15 cellular contexts compared by ENCODE assay signal in the genomic region with DNA sequence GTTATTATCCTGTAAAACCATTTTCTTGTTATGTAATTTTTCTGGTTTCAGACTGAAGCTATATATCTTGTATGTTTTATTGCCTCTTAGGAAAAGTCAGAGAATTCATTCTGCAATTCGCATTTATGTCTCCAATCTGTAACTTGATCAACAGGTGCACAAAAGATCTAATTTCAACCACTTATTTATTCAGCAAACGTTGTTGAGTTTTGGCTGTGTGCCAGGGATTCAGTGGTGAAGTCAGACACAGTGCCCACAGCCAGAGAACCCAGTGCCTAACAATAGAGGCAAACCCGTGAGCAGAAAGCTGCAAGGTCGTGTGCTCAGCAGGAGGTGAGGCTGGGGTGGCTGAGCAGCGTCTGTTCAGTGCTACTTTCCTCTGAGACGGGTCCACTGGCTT.
DNase-seq lines count a peak whose midpoint lies in the region; ATAC-seq, FAIRE-seq and TF ChIP-seq lines count a peak whose summit lies in the region.
"Had no signal": no experiment of that assay in that cellular context is flagged by ENCODE, and none has a peak within 500 bp of the region (broad histone marks: within the 10 kb centered on the region; RNA-seq: fewer than 3 reads in every experiment).

No MANE protein-coding gene starts in this region.

- H3K4me1 Mint-ChIP-seq in endodermal cell = no peaks in the 10 kb centered on the region
- H3K4me1 Mint-ChIP-seq: activated naive CD8-positive, alpha-beta T cell treated with anti-CD3 and anti-CD28 coated beads, Interleukin-2, amount 10 ng/mL, durations not matched to agents 7 days and 5 days had no signal

- in situ Hi-C loops in HepG2 (cut with HindIII; ENCODE audit: extremely low pct_ligation_motif_present, low pct_unique_long_range_greater_than_20kb) = no loop called here

- BruUV-seq in HepG2 (replicated peaks; lab: Mats Ljungman, UMichigan) = no TSS peak

- TF ChIP-seq POLR2A in HepG2 (IDR thresholded peaks at IDR 0.05; ENCODE audit: insufficient read depth in 1 of 2, low read depth in 2 of 2, low read length in 2 of 2) = no peak
- TF ChIP-seq POLR2A in right lobe of liver (IDR thresholded peaks at IDR 0.05) = no peak

- no peak overlapping the region for H3K4me3 ChIP-seq in HepG2 (replicated peaks in 1 of 3; ENCODE audit: insufficient read depth in 1 of 3, low read depth in 2 of 3, low read length in 3 of 3)
- H3K4me3 ChIP-seq in right lobe of liver = no peak overlapping the region
- no peak overlapping the region for H3K4me3 ChIP-seq in endodermal cell (ENCODE audit: low read length)

- no peaks in the 10 kb centered on the region; the same call in 1 of the 2 replicates for H3K9me3 ChIP-seq in HepG2 (ENCODE audit: low read length)
- H3K9me3 ChIP-seq in right lobe of liver = no peaks in the 10 kb centered on the region
- H3K9me3 ChIP-seq in endodermal cell (ENCODE audit: control insufficient read depth, low read length) = peaks cover 8% of the 10 kb centered on the region

- H3K9ac ChIP-seq in HepG2 (ENCODE audit: insufficient read depth, low read depth, low read length) (no peak overlapping the region), endodermal cell (ENCODE audit: extremely low read depth, low read length, poor library complexity, severe bottlenecking) (no peak overlapping the region)
- H3K9ac ChIP-seq: parathyroid adenoma had no signal

- no peak overlapping the region for H3K27ac ChIP-seq in HepG2 (ENCODE audit: extremely low read length, insufficient read depth, low read length)
- H3K27ac ChIP-seq in right lobe of liver = no peak overlapping the region
- H3K27ac ChIP-seq in endodermal cell (ENCODE audit: low read depth, low read length) = peak overlapping the region; percentile 70
- H3K27ac ChIP-seq: epithelial cell of prostate, parathyroid adenoma had no signal

- peaks cover 82% of the 10 kb centered on the region for H3K36me3 Mint-ChIP-seq in endodermal cell (ENCODE audit: low read depth)

- no peak for TF ChIP-seq RAD21 in HepG2 (CRISPR knock-in tag; IDR thresholded peaks at IDR 0.05)

- H3K4me1 ChIP-seq in HepG2 (ENCODE audit: insufficient read depth, low read length) (no peaks in the 10 kb centered on the region), right lobe of liver (no peaks in the 10 kb centered on the region), endodermal cell (ENCODE audit: control insufficient read depth, insufficient read depth, low read length) (no peaks in the 10 kb centered on the region)
- H3K4me1 ChIP-seq: parathyroid adenoma had no signal

- no peak for TF ChIP-seq CTCF in HepG2 (CRISPR knock-in tag; IDR thresholded peaks at IDR 0.05)
- no peak for TF ChIP-seq CTCF in right lobe of liver (IDR thresholded peaks at IDR 0.05)
- no peak for TF ChIP-seq CTCF in endodermal cell (conservative IDR thresholded peaks at IDR 0.05)

- POLR2A ChIA-PET in HepG2 (lab: Yijun Ruan, JAX) = no interaction called here

- H3K27me3 ChIP-seq in HepG2 (ENCODE audit: control insufficient read depth in 1 of 2, insufficient read depth in 2 of 2, low read length in 2 of 2) (no peaks in the 10 kb centered on the region), right lobe of liver (no peaks in the 10 kb centered on the region), endodermal cell (ENCODE audit: control insufficient read depth, insufficient read depth, low read length, poor library complexity, severe bottlenecking) (no peaks in the 10 kb centered on the region)

- H3K27ac Mint-ChIP-seq in endodermal cell = no peak overlapping the region
- H3K27ac Mint-ChIP-seq: activated CD4-positive, alpha-beta T cell treated with anti-CD3 and anti-CD28 coated beads for 36 hours; activated naive CD8-positive, alpha-beta T cell treated with anti-CD3 and anti-CD28 coated beads, Interleukin-2, amount 10 ng/mL, durations not matched to agents 7 days and 5 days had no signal

- H3K27me3 Mint-ChIP-seq in endodermal cell (ENCODE audit: insufficient read depth) = no peaks in the 10 kb centered on the region
- H3K27me3 Mint-ChIP-seq: activated CD4-positive, alpha-beta T cell treated with anti-CD3 and anti-CD28 coated beads for 36 hours; activated naive CD8-positive, alpha-beta T cell treated with anti-CD3 and anti-CD28 coated beads, Interleukin-2, amount 10 ng/mL, durations not matched to agents 7 days and 5 days had no signal

- TF ChIP-seq EP300 in HepG2 (IDR thresholded peaks at IDR 0.05; ENCODE audit: low read depth in 2 of 2, low read length in 2 of 2) (no peak), HepG2 (CRISPR knock-in tag; IDR thresholded peaks at IDR 0.05; ENCODE audit: borderline replicate concordance) (no peak)

- WGBS in HepG2 (ENCODE audit: low lambda C conversion rate) = 80% methylated on average over 6 of the region's 6 CpGs
- 65% methylated on average over 3 of the region's 6 CpGs for WGBS in right lobe of liver (ENCODE audit: insufficient coverage, low coverage, low lambda C conversion rate, missing lambda C conversion rate)
- 86 to 87% methylated on average over 1 to 6 of the region's 6 CpGs for WGBS in endodermal cell (ENCODE audit: insufficient coverage in 1 of 2, insufficient read length in 1 of 2), 2 experiments

- no peaks in the 10 kb centered on the region for H3K9me3 Mint-ChIP-seq in endodermal cell
- H3K9me3 Mint-ChIP-seq: activated naive CD8-positive, alpha-beta T cell treated with anti-CD3 and anti-CD28 coated beads, Interleukin-2, amount 10 ng/mL, durations not matched to agents 7 days and 5 days had no signal

- no peak overlapping the region for H3K4me2 ChIP-seq in HepG2 (ENCODE audit: low read depth, low read length)

- DNase-seq in HepG2 (ENCODE audit: low spot score) (peak; percentile 26), right lobe of liver (no peak), NCI-H345 (lab: John Stamatoyannopoulos, UW) (peak; percentile 99), endodermal cell (no peak), urothelium cell line (ENCODE audit: low spot score) (peak; percentile 44), KG1 (lab: John Stamatoyannopoulos, UW) (no peak), epidermal melanocyte (ENCODE audit: insufficient read length, low spot score) (no peak)
- DNase-seq in stimulated activated CD4-positive, alpha-beta T cell treated with anti-CD3 and anti-CD28 coated beads, Interleukin-4, amount 100 ng/mL, for 1 hour = no peak
- DNase-seq: activated CD4-positive, alpha-beta T cell treated with anti-CD3 and anti-CD28 coated beads for 36 hours; activated naive CD8-positive, alpha-beta T cell treated with anti-CD3 and anti-CD28 coated beads, Interleukin-2, amount 10 ng/mL, durations not matched to agents 7 days and 5 days; RPMI8226 had no signal

- H3K79me2 ChIP-seq in HepG2 (ENCODE audit: insufficient read depth, low read length) = no peaks in the 10 kb centered on the region
- H3K79me2 ChIP-seq: parathyroid adenoma had no signal

- CTCF ChIA-PET in HepG2 (lab: Yijun Ruan, JAX; ENCODE audit: low intra/inter-chr PET ratio, low total read pairs) = no interaction called here

- no peak overlapping the region for H3K4me3 Mint-ChIP-seq in endodermal cell
- H3K4me3 Mint-ChIP-seq: activated CD4-positive, alpha-beta T cell treated with anti-CD3 and anti-CD28 coated beads for 36 hours; activated naive CD8-positive, alpha-beta T cell treated with anti-CD3 and anti-CD28 coated beads, Interleukin-2, amount 10 ng/mL, durations not matched to agents 7 days and 5 days had no signal

- H2AFZ ChIP-seq in HepG2 (ENCODE audit: low read length) = no peak overlapping the region
- H2AFZ ChIP-seq: parathyroid adenoma had no signal

- intact Hi-C loops in HepG2 (cut with micrococcal nuclease; ENCODE audit: unreplicated experiment) (no loop called here), right lobe of liver (cut with DNase I) (no loop called here)

- H3K36me3 ChIP-seq in HepG2 (replicated peaks in 1 of 2; ENCODE audit: control insufficient read depth in 1 of 2, insufficient read depth in 2 of 2, low read length in 2 of 2) = peaks cover 29 to 77% of the 10 kb centered on the region in 2 experiments
- peaks cover 0 to 8% (median 5%) of the 10 kb centered on the region in 4 donors for H3K36me3 ChIP-seq in right lobe of liver
- H3K36me3 ChIP-seq in endodermal cell (ENCODE audit: control insufficient read depth, insufficient read depth, low read length) = peaks cover 89% of the 10 kb centered on the region

- H4K20me1 ChIP-seq in HepG2 (ENCODE audit: insufficient read depth, low read length) = no peaks in the 10 kb centered on the region; the same call in 1 of the 2 replicates

- no peak for FAIRE-seq in HepG2 (lab: Jason Lieb, UNC)
- no peak for FAIRE-seq in urothelium cell line (lab: Jason Lieb, UNC)
- FAIRE-seq: A204.1, GM19239 had no signal

- ATAC-seq in HepG2 (no peak), right lobe of liver (no peak)

TF ChIP-seq in HepG2, 621 proteins besides CTCF, POLR2A, EP300 and RAD21:
- TF ChIP-seq ZBTB7A (CRISPR knock-in tag; IDR thresholded peaks at IDR 0.05) = no peak
- no peak for TF ChIP-seq ZNF225 (CRISPR knock-in tag; IDR thresholded peaks at IDR 0.05)
- TF ChIP-seq, protein P1, sequence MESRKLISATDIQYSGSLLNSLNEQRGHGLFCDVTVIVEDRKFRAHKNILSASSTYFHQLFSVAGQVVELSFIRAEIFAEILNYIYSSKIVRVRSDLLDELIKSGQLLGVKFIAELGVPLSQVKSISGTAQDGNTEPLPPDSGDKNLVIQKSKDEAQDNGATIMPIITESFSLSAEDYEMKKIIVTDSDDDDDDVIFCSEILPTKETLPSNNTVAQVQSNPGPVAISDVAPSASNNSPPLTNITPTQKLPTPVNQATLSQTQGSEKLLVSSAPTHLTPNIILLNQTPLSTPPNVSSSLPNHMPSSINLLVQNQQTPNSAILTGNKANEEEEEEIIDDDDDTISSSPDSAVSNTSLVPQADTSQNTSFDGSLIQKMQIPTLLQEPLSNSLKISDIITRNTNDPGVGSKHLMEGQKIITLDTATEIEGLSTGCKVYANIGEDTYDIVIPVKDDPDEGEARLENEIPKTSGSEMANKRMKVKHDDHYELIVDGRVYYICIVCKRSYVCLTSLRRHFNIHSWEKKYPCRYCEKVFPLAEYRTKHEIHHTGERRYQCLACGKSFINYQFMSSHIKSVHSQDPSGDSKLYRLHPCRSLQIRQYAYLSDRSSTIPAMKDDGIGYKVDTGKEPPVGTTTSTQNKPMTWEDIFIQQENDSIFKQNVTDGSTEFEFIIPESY (CRISPR knock-in tag; IDR thresholded peaks at IDR 0.05) = peak; percentile 15; the same call in 1 of the 2 replicates
- TF ChIP-seq NFYC (CRISPR knock-in tag; IDR thresholded peaks at IDR 0.05) = no peak

Comparison
In these comparisons a context has a peak if more than half of its experiments do, and no peak if none do; other contexts are left out.
1. DNase-seq: peak in HepG2 (single experiment), NCI-H345 (single experiment) and urothelium cell line (single experiment); none in right lobe of liver (0 of 3), endodermal cell (single experiment), KG1 (single experiment), epidermal melanocyte (single experiment) and stimulated activated CD4-positive, alpha-beta T cell treated with anti-CD3 and anti-CD28 coated beads, Interleukin-4, amount 100 ng/mL, for 1 hour (single experiment).